In the genomic region with DNA sequence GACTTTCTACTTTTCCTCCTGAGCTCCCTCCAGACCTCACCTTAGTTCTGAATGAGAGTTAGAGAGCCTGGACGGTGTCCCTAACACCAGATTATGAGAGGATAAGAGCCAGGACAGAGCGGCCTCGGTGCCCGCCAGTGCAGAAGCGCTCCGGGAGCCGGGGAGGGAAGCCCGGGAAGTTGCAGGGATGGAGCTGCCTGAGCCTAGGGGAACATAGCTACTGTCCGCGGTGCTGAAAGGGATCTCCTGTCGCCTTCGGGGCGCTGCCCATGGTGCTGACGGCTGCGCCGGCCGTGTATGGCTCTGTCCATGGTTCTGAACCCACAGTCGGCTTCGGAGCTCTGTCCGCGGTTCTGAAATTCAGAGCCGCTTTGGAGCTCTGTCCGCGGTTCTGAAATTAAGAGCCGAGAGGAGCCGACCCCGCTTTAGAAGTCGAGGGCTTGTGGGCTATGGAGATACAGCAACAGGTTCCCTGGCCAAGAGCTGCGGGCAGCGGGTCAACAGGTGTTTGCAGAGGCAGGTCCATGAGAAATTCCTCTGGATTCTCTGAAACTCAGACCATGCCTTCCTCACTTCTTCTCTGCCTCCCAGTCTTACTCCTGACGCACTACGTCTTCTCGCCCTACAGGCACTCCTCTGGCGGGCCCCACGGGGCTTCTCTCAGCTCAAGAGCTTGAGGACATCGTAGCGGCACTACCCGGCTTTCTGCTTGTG, we compare ENCODE assay signal across 1 cellular context.
TF ChIP-seq lines count a peak whose summit lies in the region.

No MANE protein-coding gene starts in this region.

TF ChIP-seq in HepG2, 621 proteins besides CTCF, POLR2A, EP300 and RAD21 (continued from another document and continues in another):
- TF ChIP-seq, protein P1, sequence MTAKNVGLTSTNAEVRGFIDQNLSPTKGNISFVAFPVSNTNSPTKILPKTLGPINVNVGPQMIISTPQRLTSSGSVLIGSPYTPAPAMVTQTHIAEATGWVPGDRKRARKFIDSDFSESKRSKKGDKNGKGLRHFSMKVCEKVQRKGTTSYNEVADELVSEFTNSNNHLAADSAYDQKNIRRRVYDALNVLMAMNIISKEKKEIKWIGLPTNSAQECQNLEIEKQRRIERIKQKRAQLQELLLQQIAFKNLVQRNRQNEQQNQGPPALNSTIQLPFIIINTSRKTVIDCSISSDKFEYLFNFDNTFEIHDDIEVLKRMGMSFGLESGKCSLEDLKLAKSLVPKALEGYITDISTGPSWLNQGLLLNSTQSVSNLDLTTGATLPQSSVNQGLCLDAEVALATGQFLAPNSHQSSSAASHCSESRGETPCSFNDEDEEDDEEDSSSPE (CRISPR knock-in tag; IDR thresholded peaks at IDR 0.05): peak; percentile 99
- no peak for TF ChIP-seq POLR2G (IDR thresholded peaks at IDR 0.05; ENCODE audit: low read depth, low read length)
- TF ChIP-seq, protein P2, sequence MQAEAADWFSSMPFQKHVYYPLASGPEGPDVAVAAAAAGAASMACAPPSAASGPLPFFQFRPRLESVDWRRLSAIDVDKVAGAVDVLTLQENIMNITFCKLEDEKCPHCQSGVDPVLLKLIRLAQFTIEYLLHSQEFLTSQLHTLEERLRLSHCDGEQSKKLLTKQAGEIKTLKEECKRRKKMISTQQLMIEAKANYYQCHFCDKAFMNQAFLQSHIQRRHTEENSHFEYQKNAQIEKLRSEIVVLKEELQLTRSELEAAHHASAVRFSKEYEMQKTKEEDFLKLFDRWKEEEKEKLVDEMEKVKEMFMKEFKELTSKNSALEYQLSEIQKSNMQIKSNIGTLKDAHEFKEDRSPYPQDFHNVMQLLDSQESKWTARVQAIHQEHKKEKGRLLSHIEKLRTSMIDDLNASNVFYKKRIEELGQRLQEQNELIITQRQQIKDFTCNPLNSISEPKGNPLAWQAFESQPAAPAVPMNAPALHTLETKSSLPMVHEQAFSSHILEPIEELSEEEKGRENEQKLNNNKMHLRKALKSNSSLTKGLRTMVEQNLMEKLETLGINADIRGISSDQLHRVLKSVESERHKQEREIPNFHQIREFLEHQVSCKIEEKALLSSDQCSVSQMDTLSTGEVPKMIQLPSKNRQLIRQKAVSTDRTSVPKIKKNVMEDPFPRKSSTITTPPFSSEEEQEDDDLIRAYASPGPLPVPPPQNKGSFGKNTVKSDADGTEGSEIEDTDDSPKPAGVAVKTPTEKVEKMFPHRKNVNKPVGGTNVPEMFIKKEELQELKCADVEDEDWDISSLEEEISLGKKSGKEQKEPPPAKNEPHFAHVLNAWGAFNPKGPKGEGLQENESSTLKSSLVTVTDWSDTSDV (CRISPR knock-in tag; IDR thresholded peaks at IDR 0.05): peak; percentile 100
- TF ChIP-seq TAF15 (IDR thresholded peaks at IDR 0.05; ENCODE audit: low read depth, low read length, poor library complexity, severe bottlenecking): peak; percentile 27
- TF ChIP-seq EZH2 (conservative IDR thresholded peaks at IDR 0.05; ENCODE audit: low read depth, low read length): no peak
- no peak for TF ChIP-seq SYNCRIP (IDR thresholded peaks at IDR 0.05; ENCODE audit: insufficient read depth, low read depth, low read length)
- peak; percentile 100 for TF ChIP-seq ZNF138 (CRISPR knock-in tag; IDR thresholded peaks at IDR 0.05; ENCODE audit: low read depth)
- peak; percentile 89 for TF ChIP-seq NFYC (CRISPR knock-in tag; IDR thresholded peaks at IDR 0.05)
- TF ChIP-seq TBL1XR1 (IDR thresholded peaks at IDR 0.05; ENCODE audit: borderline replicate concordance, low read length, partially characterized antibody): peak; percentile 37
- TF ChIP-seq SETDB1 (CRISPR knock-in tag; IDR thresholded peaks at IDR 0.05; ENCODE audit: borderline replicate concordance): peak; percentile 99
- TF ChIP-seq, protein P3, sequence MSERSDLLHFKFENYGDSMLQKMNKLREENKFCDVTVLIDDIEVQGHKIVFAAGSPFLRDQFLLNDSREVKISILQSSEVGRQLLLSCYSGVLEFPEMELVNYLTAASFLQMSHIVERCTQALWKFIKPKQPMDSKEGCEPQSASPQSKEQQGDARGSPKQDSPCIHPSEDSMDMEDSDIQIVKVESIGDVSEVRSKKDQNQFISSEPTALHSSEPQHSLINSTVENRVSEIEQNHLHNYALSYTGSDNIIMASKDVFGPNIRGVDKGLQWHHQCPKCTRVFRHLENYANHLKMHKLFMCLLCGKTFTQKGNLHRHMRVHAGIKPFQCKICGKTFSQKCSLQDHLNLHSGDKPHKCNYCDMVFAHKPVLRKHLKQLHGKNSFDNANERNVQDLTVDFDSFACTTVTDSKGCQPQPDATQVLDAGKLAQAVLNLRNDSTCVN (CRISPR knock-in tag; IDR thresholded peaks at IDR 0.05; ENCODE audit: borderline replicate concordance): peak; percentile 100
- TF ChIP-seq MTERF4 (CRISPR knock-in tag; IDR thresholded peaks at IDR 0.05): peak; percentile 100
- TF ChIP-seq, protein P4, sequence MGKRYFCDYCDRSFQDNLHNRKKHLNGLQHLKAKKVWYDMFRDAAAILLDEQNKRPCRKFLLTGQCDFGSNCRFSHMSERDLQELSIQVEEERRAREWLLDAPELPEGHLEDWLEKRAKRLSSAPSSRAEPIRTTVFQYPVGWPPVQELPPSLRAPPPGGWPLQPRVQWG (CRISPR knock-in tag; IDR thresholded peaks at IDR 0.05; ENCODE audit: borderline replicate concordance, low read depth): peak; percentile 100
- TF ChIP-seq ZSCAN29 (CRISPR knock-in tag; conservative IDR thresholded peaks at IDR 0.05): peak; percentile 100
- TF ChIP-seq ZBTB20 (CRISPR knock-in tag; IDR thresholded peaks at IDR 0.05; ENCODE audit: borderline replicate concordance, low read depth): peak; percentile 100
- TF ChIP-seq BCLAF1 (IDR thresholded peaks at IDR 0.05): no peak
- TF ChIP-seq, protein P5, sequence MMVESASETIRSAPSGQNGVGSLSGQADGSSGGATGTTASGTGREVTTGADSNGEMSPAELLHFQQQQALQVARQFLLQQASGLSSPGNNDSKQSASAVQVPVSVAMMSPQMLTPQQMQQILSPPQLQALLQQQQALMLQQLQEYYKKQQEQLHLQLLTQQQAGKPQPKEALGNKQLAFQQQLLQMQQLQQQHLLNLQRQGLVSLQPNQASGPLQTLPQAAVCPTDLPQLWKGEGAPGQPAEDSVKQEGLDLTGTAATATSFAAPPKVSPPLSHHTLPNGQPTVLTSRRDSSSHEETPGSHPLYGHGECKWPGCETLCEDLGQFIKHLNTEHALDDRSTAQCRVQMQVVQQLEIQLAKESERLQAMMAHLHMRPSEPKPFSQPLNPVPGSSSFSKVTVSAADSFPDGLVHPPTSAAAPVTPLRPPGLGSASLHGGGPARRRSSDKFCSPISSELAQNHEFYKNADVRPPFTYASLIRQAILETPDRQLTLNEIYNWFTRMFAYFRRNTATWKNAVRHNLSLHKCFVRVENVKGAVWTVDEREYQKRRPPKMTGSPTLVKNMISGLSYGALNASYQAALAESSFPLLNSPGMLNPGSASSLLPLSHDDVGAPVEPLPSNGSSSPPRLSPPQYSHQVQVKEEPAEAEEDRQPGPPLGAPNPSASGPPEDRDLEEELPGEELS (CRISPR knock-in tag; IDR thresholded peaks at IDR 0.05): peak; percentile 100
- TF ChIP-seq HIVEP1 (CRISPR knock-in tag; IDR thresholded peaks at IDR 0.05): peak; percentile 100
- TF ChIP-seq CHCHD3 (CRISPR knock-in tag; IDR thresholded peaks at IDR 0.05): peak; percentile 100
- TF ChIP-seq CAMTA2 (CRISPR knock-in tag; IDR thresholded peaks at IDR 0.05; ENCODE audit: borderline replicate concordance): peak; percentile 100
- peak; percentile 100 for TF ChIP-seq SIX4 (CRISPR knock-in tag; IDR thresholded peaks at IDR 0.05)
- TF ChIP-seq SKIL (CRISPR knock-in tag; IDR thresholded peaks at IDR 0.05; ENCODE audit: borderline replicate concordance): peak; percentile 100
- peak; percentile 78 for TF ChIP-seq RFX5 (IDR thresholded peaks at IDR 0.05; ENCODE audit: low read depth, low read length)
- peak; percentile 91 to 99 for TF ChIP-seq ATF4 (CRISPR knock-in tag; IDR thresholded peaks at IDR 0.05)
- peak; percentile 100 for TF ChIP-seq ZNF431 (CRISPR knock-in tag; IDR thresholded peaks at IDR 0.05; ENCODE audit: borderline replicate concordance, low read depth)
- peak; percentile 100 for TF ChIP-seq FOSL1 (CRISPR knock-in tag; IDR thresholded peaks at IDR 0.05; ENCODE audit: borderline replicate concordance)
- TF ChIP-seq ZNF234 (CRISPR knock-in tag; conservative IDR thresholded peaks at IDR 0.05): peak; percentile 100
- peak; percentile 100 for TF ChIP-seq HDAC2 (CRISPR knock-in tag; IDR thresholded peaks at IDR 0.05)
- TF ChIP-seq HNRNPL (IDR thresholded peaks at IDR 0.05; ENCODE audit: low read depth, low read length): 0 out of 2 replicates have a peak, but pooled peaks have one; percentile 43
- TF ChIP-seq, protein P6, sequence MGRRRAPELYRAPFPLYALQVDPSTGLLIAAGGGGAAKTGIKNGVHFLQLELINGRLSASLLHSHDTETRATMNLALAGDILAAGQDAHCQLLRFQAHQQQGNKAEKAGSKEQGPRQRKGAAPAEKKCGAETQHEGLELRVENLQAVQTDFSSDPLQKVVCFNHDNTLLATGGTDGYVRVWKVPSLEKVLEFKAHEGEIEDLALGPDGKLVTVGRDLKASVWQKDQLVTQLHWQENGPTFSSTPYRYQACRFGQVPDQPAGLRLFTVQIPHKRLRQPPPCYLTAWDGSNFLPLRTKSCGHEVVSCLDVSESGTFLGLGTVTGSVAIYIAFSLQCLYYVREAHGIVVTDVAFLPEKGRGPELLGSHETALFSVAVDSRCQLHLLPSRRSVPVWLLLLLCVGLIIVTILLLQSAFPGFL (CRISPR knock-in tag; IDR thresholded peaks at IDR 0.05): peak; percentile 100
- peak; percentile 100 for TF ChIP-seq RCOR2 (CRISPR knock-in tag; IDR thresholded peaks at IDR 0.05)
- TF ChIP-seq CBX1 (IDR thresholded peaks at IDR 0.05; ENCODE audit: low read depth): peak; percentile 95
- peak; percentile 100 for TF ChIP-seq ZNF33B (CRISPR knock-in tag; IDR thresholded peaks at IDR 0.05)
- TF ChIP-seq RXRA (CRISPR knock-in tag; IDR thresholded peaks at IDR 0.05): peak; percentile 99
- TF ChIP-seq ZNF703 (CRISPR knock-in tag; IDR thresholded peaks at IDR 0.05; ENCODE audit: borderline replicate concordance): peak; percentile 100
- peak; percentile 100 for TF ChIP-seq MTF1 (CRISPR knock-in tag; IDR thresholded peaks at IDR 0.05)
